In genomic region chr2:122390406-122390805, GRCh38 we compare ENCODE assay signal across 15 cellular contexts.
DNase-seq lines count a peak whose midpoint lies in the region; ATAC-seq and TF ChIP-seq lines count a peak whose summit lies in the region.
"Had no signal": no experiment of that assay in that cellular context is flagged by ENCODE, and none has a peak within 500 bp of the region (broad histone marks: within the 10 kb centered on the region; RNA-seq: fewer than 3 reads in every experiment).

No MANE protein-coding gene starts in this region.

- H3K27ac ChIP-seq in hepatocyte (no peak overlapping the region), body of pancreas (no peak overlapping the region)
- H3K27ac ChIP-seq: ovary had no signal

- no peaks in the 10 kb centered on the region for H3K79me2 ChIP-seq in hepatocyte

- H3K4me2 ChIP-seq in hepatocyte, result no peak overlapping the region

- peak overlapping the region; percentile 86 to 97 for H3K27ac Mint-ChIP-seq in stimulated activated naive CD8-positive, alpha-beta T cell treated with anti-CD3 and anti-CD28 coated beads, Interleukin-15, amount 100 ng/mL, for 72 hours
- H3K27ac Mint-ChIP-seq: activated CD4-positive, alpha-beta T cell treated with anti-CD3 and anti-CD28 coated beads, Interleukin-2, amount 10 ng/mL, durations not matched to agents 24 days and 14 days had no signal

- no peaks in the 10 kb centered on the region for H4K20me1 ChIP-seq in hepatocyte (ENCODE audit: insufficient read depth, poor library complexity, severe bottlenecking)

- no peak for TF ChIP-seq POLR2A in body of pancreas (IDR thresholded peaks at IDR 0.05)

- peak; percentile 9 to 20 for DNase-seq in stimulated activated naive CD8-positive, alpha-beta T cell treated with anti-CD3 and anti-CD28 coated beads, Interleukin-15, amount 100 ng/mL, for 72 hours
- DNase-seq in stimulated activated naive CD8-positive, alpha-beta T cell treated with anti-CD3 and anti-CD28 coated beads, Interleukin-15, Interleukin-2, amounts not matched to agents 100 U/mL and 50 U/mL, for 24 hours, result no peak
- DNase-seq in NAMALWA (ENCODE audit: low spot score) (peak; percentile 53), hepatocyte (ENCODE audit: low spot score) (peak; percentile 62), DMS 273 (lab: John Stamatoyannopoulos, UW; ENCODE audit: unreplicated experiment) (no peak), T1000 (lab: John Stamatoyannopoulos, UW) (no peak), body of pancreas (no peak)
- no peak for DNase-seq in stimulated activated CD4-positive, alpha-beta T cell treated with anti-CD3 and anti-CD28 coated beads, Interleukin-2, amount 100 ng/mL, for 24 hours
- DNase-seq: activated CD4-positive, alpha-beta T cell treated with anti-CD3 and anti-CD28 coated beads, Interleukin-2, amount 10 ng/mL, durations not matched to agents 24 days and 14 days; DMS79; HCEC 1CT; KBM-7; mesenchymal stem cell; NCI-H2029 treated with DMSO at 0.1 percent for 48 hours; ovary had no signal

- H3K27me3 ChIP-seq in hepatocyte (no peaks in the 10 kb centered on the region), body of pancreas (no peaks in the 10 kb centered on the region)
- H3K27me3 ChIP-seq: ovary had no signal

- peak overlapping the region in 1 of 2 donors; percentile 22 for H3K4me3 Mint-ChIP-seq in stimulated activated naive CD8-positive, alpha-beta T cell treated with anti-CD3 and anti-CD28 coated beads, Interleukin-15, amount 100 ng/mL, for 72 hours
- H3K4me3 Mint-ChIP-seq: activated CD4-positive, alpha-beta T cell treated with anti-CD3 and anti-CD28 coated beads, Interleukin-2, amount 10 ng/mL, durations not matched to agents 24 days and 14 days had no signal

- H3K4me1 Mint-ChIP-seq in stimulated activated naive CD8-positive, alpha-beta T cell treated with anti-CD3 and anti-CD28 coated beads, Interleukin-15, amount 100 ng/mL, for 72 hours, result no peaks in the 10 kb centered on the region
- H3K4me1 Mint-ChIP-seq: activated CD4-positive, alpha-beta T cell treated with anti-CD3 and anti-CD28 coated beads, Interleukin-2, amount 10 ng/mL, durations not matched to agents 24 days and 14 days had no signal

- H3K4me1 ChIP-seq in hepatocyte (ENCODE audit: insufficient read depth) (no peaks in the 10 kb centered on the region), body of pancreas (no peaks in the 10 kb centered on the region)

- no peaks in the 10 kb centered on the region for H3K9me2 ChIP-seq in hepatocyte (replicated peaks; ENCODE audit: insufficient read depth)

- ATAC-seq in stimulated activated naive CD8-positive, alpha-beta T cell treated with anti-CD3 and anti-CD28 coated beads, Interleukin-15, amount 100 ng/mL, for 72 hours, result peak; percentile 67
- no peak for ATAC-seq in stimulated activated naive CD8-positive, alpha-beta T cell treated with anti-CD3 and anti-CD28 coated beads, Interleukin-15, Interleukin-2, amounts not matched to agents 100 U/mL and 50 U/mL, for 24 hours
- ATAC-seq in body of pancreas, result no peak

- TF ChIP-seq CTCF in hepatocyte (IDR thresholded peaks at IDR 0.05; ENCODE audit: poor library complexity) (no peak), body of pancreas (IDR thresholded peaks at IDR 0.05) (no peak)

- no peaks in the 10 kb centered on the region for H3K27me3 Mint-ChIP-seq in stimulated activated naive CD8-positive, alpha-beta T cell treated with anti-CD3 and anti-CD28 coated beads, Interleukin-15, amount 100 ng/mL, for 72 hours
- H3K27me3 Mint-ChIP-seq: activated CD4-positive, alpha-beta T cell treated with anti-CD3 and anti-CD28 coated beads, Interleukin-2, amount 10 ng/mL, durations not matched to agents 24 days and 14 days had no signal

- no peaks in the 10 kb centered on the region for H3K9me3 ChIP-seq in hepatocyte (ENCODE audit: low read depth)
- peaks cover 0 to 10% (median 4%) of the 10 kb centered on the region in 3 donors for H3K9me3 ChIP-seq in body of pancreas
- H3K9me3 ChIP-seq: ovary had no signal

- 54% methylated on average over 1 of the region's 1 CpG for WGBS in hepatocyte (ENCODE audit: low lambda C conversion rate, missing lambda C conversion rate)
- 56 to 63% methylated on average over 1 of the region's 1 CpG for WGBS in body of pancreas, 2 donors

- no peak overlapping the region for H3K4me3 ChIP-seq in hepatocyte
- no peak overlapping the region for H3K4me3 ChIP-seq in body of pancreas
- H3K4me3 ChIP-seq: ovary had no signal

- peaks cover 21 to 23% of the 10 kb centered on the region in 2 donors for H3K9me3 Mint-ChIP-seq in stimulated activated naive CD8-positive, alpha-beta T cell treated with anti-CD3 and anti-CD28 coated beads, Interleukin-15, amount 100 ng/mL, for 72 hours

- H2AFZ ChIP-seq in hepatocyte, result no peak overlapping the region

- intact Hi-C loops in body of pancreas (cut with DNase I), result no loop called here

- H3K36me3 ChIP-seq in hepatocyte (replicated peaks; ENCODE audit: insufficient read depth, low read depth) (no peaks in the 10 kb centered on the region), body of pancreas (replicated peaks in 1 of 2; ENCODE audit: insufficient read depth in 1 of 2, low read depth in 2 of 2) (no peaks in the 10 kb centered on the region)
- H3K36me3 ChIP-seq: ovary had no signal

Comparison
In these comparisons a context has a peak if more than half of its experiments do, and no peak if none do; other contexts are left out.
1. DNase-seq: peak in stimulated activated naive CD8-positive, alpha-beta T cell treated with anti-CD3 and anti-CD28 coated beads, Interleukin-15, amount 100 ng/mL, for 72 hours (2 of 2), NAMALWA (single experiment) and hepatocyte (single experiment); none in stimulated activated naive CD8-positive, alpha-beta T cell treated with anti-CD3 and anti-CD28 coated beads, Interleukin-15, Interleukin-2, amounts not matched to agents 100 U/mL and 50 U/mL, for 24 hours (single experiment), stimulated activated CD4-positive, alpha-beta T cell treated with anti-CD3 and anti-CD28 coated beads, Interleukin-2, amount 100 ng/mL, for 24 hours (0 of 2), DMS 273 (single experiment), T1000 (single experiment) and body of pancreas (0 of 4).